15 cellular contexts compared by ENCODE assay signal in the genomic region with DNA sequence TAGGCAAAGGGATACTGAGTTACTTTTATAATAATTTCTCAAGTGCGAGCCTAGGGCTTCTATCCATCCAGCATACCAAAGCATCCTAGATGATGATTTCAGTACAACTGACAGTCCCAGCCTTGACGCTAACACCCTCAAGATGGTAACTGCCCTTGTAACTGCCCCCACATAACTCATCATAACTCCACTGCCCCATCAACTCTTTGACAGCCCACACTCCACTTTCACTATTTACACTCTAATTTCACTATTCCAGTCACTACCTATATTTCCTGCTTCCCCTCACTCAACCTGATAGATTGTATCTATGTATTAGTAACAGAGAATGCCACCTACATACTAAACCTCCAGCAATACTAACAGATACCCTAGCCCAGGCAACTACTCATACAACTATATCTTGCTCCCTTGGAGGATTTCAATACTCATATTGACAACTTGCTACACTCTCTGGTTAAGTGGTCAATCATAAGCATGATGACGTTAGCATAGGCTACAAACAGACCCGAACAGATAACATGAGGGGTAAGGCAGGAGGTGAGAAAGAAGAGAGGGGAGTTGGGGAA.
"Had no signal": no experiment of that assay in that cellular context is flagged by ENCODE, and none has a peak within 500 bp of the region (broad histone marks: within the 10 kb centered on the region; RNA-seq: fewer than 3 reads in every experiment).

No MANE protein-coding gene starts in this region.

- DNase-seq: activated CD4-positive, alpha-beta T cell treated with anti-CD3 and anti-CD28 coated beads for 48 hours; activated effector memory CD4-positive, alpha-beta T cell treated with anti-CD3 and anti-CD28 coated beads, Interleukin-2, amount 50 U/mL, for 16 hours; amniotic stem cell; erythroblast; hippocampal formation; midbrain; retina; stimulated activated CD4-positive, alpha-beta T cell treated with anti-CD3 and anti-CD28 coated beads, Interleukin-15, amount 100 ng/mL, for 24 hours; stimulated activated CD4-positive, alpha-beta T cell treated with anti-CD3 and anti-CD28 coated beads, Interleukin-4, amount 100 ng/mL, for 24 hours had no signal

- H3K4me3 ChIP-seq: tibial nerve, vagina had no signal

- H3K4me1 Mint-ChIP-seq: brain had no signal

- H3K9me3 Mint-ChIP-seq: dendritic cell treated with granulocyte-macrophage colony-stimulating factor and Interleukin-4, amounts not matched to agents 40 ng/mL and 50 ng/mL, for 4 days had no signal

- H3K9me3 ChIP-seq: tibial nerve, vagina had no signal

- H3K4me3 Mint-ChIP-seq: brain; dendritic cell treated with granulocyte-macrophage colony-stimulating factor and Interleukin-4, amounts not matched to agents 40 ng/mL and 50 ng/mL, for 4 days had no signal

- H3K27ac ChIP-seq: parathyroid adenoma, tibial nerve, vagina, VCaP had no signal

- H3K27me3 Mint-ChIP-seq: brain; dendritic cell treated with granulocyte-macrophage colony-stimulating factor and Interleukin-4, amounts not matched to agents 40 ng/mL and 50 ng/mL, for 4 days had no signal

- H3K4me1 ChIP-seq: parathyroid adenoma, tibial nerve, vagina had no signal

- H3K27ac Mint-ChIP-seq: dendritic cell treated with granulocyte-macrophage colony-stimulating factor and Interleukin-4, amounts not matched to agents 40 ng/mL and 50 ng/mL, for 4 days had no signal
